In the genomic region with DNA sequence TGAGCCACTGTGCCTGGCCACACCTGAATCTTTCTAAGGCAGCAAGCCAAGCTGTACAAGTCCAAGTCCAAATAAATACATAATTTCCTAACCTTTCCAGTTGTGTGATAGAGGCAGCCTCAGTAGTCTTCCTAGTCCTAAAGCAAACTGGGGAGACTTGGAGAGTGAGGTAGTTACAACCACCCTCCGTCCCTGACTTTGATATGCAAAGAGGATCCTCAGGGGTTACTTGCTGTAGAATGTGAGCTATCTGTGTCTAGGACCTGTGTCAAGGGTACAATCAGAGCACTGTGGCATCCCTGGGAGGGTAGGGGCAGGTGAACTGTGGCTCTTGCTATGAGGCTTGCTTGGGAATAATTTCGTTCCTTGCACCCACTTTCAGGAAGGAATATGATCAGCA, we compare ENCODE assay signal across 23 cellular contexts. TPM values are rescaled to one million over a fixed set of nuclear protein-coding genes. Genes with fewer than 3 reads are reported as not detected.
"Had no signal": no experiment of that assay in that cellular context is flagged by ENCODE, and none has a peak within 500 bp of the region (broad histone marks: within the 10 kb centered on the region; RNA-seq: fewer than 3 reads in every experiment).

No MANE protein-coding gene starts in this region.

- H3K9me3 Mint-ChIP-seq: IgD-negative memory B cell had no signal

- H3K27ac ChIP-seq: HL-60, KMS-11, SJSA1, SK-N-MC had no signal

- H3K27me3 Mint-ChIP-seq: IgD-negative memory B cell had no signal

- H3K4me3 Mint-ChIP-seq: IgD-negative memory B cell had no signal

- H3K9me3 ChIP-seq: SJSA1 had no signal

- ATAC-seq: K562 had no signal

- H3K27ac Mint-ChIP-seq: IgD-negative memory B cell had no signal

- H3K36me3 ChIP-seq: SJSA1 had no signal

- H3K4me1 Mint-ChIP-seq: IgD-negative memory B cell had no signal

- H3K9ac ChIP-seq: KMS-11 had no signal

- H3K27me3 ChIP-seq: SJSA1 had no signal

- DNase-seq: Kasumi-1, MM.1S, NCI-H1092 treated with DMSO at 0.1 percent for 48 hours, NCI-H1436, NCI-H187, NCI-H2029, NCI-H2081 treated with DMSO at 0.1 percent for 48 hours, NCI-H2171, NCI-H226, NCI-H446, NCI-H510A, NCI-H524 treated with DMSO at 0.1 percent for 48 hours, NCI-H69, NCI-H774, Right ventricle myocardium superior, RPMI8226, SIG-M5 had no signal

- H3K4me3 ChIP-seq: K562, SJSA1, SK-N-MC had no signal

- H3K4me2 ChIP-seq: KMS-11 had no signal

RNA-seq across cellular contexts. Expression of a gene that starts 28.3 kb away (rescaled TPM):
- total RNA-seq: K562, Right ventricle myocardium superior had no signal
